Comparison of ENCODE assay signal across 8 cellular contexts in the genomic region with DNA sequence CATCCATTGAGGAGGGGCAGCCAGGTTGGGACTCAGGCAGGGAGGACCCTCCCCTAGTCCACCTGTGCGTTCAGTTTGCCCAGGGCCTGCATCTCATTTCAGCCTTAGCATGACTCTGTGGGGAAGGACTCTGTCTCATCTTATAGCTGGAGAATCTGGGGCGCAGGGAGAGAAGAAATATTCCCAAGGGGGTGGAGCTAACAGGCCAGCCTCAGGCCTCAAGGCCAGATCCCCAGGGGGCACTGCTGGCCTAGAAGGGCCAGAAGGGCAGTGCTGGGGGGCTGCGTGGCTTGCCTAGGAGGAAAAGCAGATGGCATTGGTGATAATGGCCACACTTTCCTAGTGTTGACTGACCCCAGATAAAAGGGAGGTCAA. TPM values are rescaled to one million over a fixed set of nuclear protein-coding genes. Genes with fewer than 3 reads are reported as not detected.
A peak's percentile ranks its signal among the peaks of the same experiment; 100 is the strongest.
DNase-seq lines count a peak whose midpoint lies in the region; ATAC-seq, FAIRE-seq and TF ChIP-seq lines count a peak whose summit lies in the region.

No MANE protein-coding gene starts in this region.

- H3K4me2 ChIP-seq in K562 (ENCODE audit: insufficient read depth, low read length): no peak overlapping the region; the same call in 1 of the 2 replicates

- H3K4me1 ChIP-seq in K562 (replicated peaks in 1 of 2; ENCODE audit: control insufficient read depth in 2 of 2, insufficient read depth in 2 of 2, low read length in 2 of 2) (peaks cover 0 to 7% of the 10 kb centered on the region in 2 experiments; a peak in 2 of 5 replicates), right lobe of liver (peaks cover 0 to 41% (median 17%) of the 10 kb centered on the region in 4 donors), suprapubic skin (peaks cover 100% of the 10 kb centered on the region)

- TF ChIP-seq POLR2A in K562 (conservative IDR thresholded peaks at IDR 0.05) (no peak), right lobe of liver (IDR thresholded peaks at IDR 0.05) (no peak), suprapubic skin (IDR thresholded peaks at IDR 0.05) (no peak)

- no peak for TF ChIP-seq RAD21 in K562 (CRISPR knock-in tag; conservative IDR thresholded peaks at IDR 0.05 in 1 of 2, IDR thresholded peaks at IDR 0.05 in 1 of 2)

- TF ChIP-seq EP300 in K562 (IDR thresholded peaks at IDR 0.05; ENCODE audit: low read length): no peak
- no peak for TF ChIP-seq EP300 in suprapubic skin (IDR thresholded peaks at IDR 0.05)

- H3K36me3 Mint-ChIP-seq in activated CD4-positive, alpha-beta T cell treated with anti-CD3 and anti-CD28 coated beads for 36 hours (ENCODE audit: low read depth): no peaks in the 10 kb centered on the region

- H3K36me3 ChIP-seq in K562 (ENCODE audit: control insufficient read depth, insufficient read depth, low read length) (no peaks in the 10 kb centered on the region), right lobe of liver (peaks cover 5 to 80% (median 52%) of the 10 kb centered on the region in 4 donors), suprapubic skin (peaks cover 82% of the 10 kb centered on the region)

- H3K9me3 ChIP-seq in K562 (replicated peaks; ENCODE audit: control insufficient read depth, insufficient read depth, low read depth, low read length) (no peaks in the 10 kb centered on the region), right lobe of liver (no peaks in the 10 kb centered on the region), suprapubic skin (no peaks in the 10 kb centered on the region)

- H3K4me3 Mint-ChIP-seq in activated CD4-positive, alpha-beta T cell treated with anti-CD3 and anti-CD28 coated beads for 36 hours: peak overlapping the region; percentile 38

- no peak for DNase-seq in activated CD4-positive, alpha-beta T cell treated with anti-CD3 and anti-CD28 coated beads for 36 hours
- DNase-seq in activated CD4-positive, alpha-beta T cell treated with anti-CD3 and anti-CD28 coated beads for 4 hours: no peak
- DNase-seq in K562 (ENCODE audit: extremely low read depth in 1 of 4, low spot score in 3 of 4) (peak in 3 of 4 experiments; percentile 14 to 22 (median 17)), right lobe of liver (peak in 1 of 3 donors; percentile 30), suprapubic skin (ENCODE audit: low spot score in 2 of 2) (peak; percentile 57 to 58), hypothalamus (lab: John Stamatoyannopoulos, UW) (no peak)

- no peak overlapping the region for H3K27ac Mint-ChIP-seq in activated CD4-positive, alpha-beta T cell treated with anti-CD3 and anti-CD28 coated beads for 36 hours

- CTCF ChIA-PET in activated CD4-positive, alpha-beta T cell treated with anti-CD3 and anti-CD28 coated beads for 36 hours (lab: Charles Lee): interaction anchor here (0.8 to 2.2 kb wide), 3 partner anchors 10 to 111 kb away, joined by 5 to 12 read pairs (median 11); no protein-coding TSS in a partner anchor
- CTCF ChIA-PET in K562 (lab: Yijun Ruan, JAX; ENCODE audit: low intra/inter-chr PET ratio): no interaction called here

- H3K27me3 ChIP-seq in K562 (ENCODE audit: control insufficient read depth in 2 of 2, insufficient read depth in 2 of 2, low read length in 2 of 2) (peaks cover 5 to 81% of the 10 kb centered on the region in 2 experiments; a peak in 3 of 5 replicates), right lobe of liver (no peaks in the 10 kb centered on the region), suprapubic skin (no peaks in the 10 kb centered on the region)

- in situ Hi-C loops in K562 (cut with MboI): no loop called here

- H3K4me3 ChIP-seq in K562 (no peak overlapping the region), right lobe of liver (no peak overlapping the region), suprapubic skin (peak overlapping the region; percentile 42)

- no peaks in the 10 kb centered on the region for H4K20me1 ChIP-seq in K562 (replicated peaks; ENCODE audit: control insufficient read depth, insufficient read depth, low read length)

- POLR2A ChIA-PET in activated CD4-positive, alpha-beta T cell treated with anti-CD3 and anti-CD28 coated beads for 36 hours (lab: Charles Lee): no interaction called here
- POLR2A ChIA-PET in K562 (lab: Yijun Ruan, JAX): interaction anchor here (0.7 to 0.8 kb wide), 2 partner anchors 18 to 119 kb away, joined by 3 read pairs; no protein-coding TSS in a partner anchor

- H3K4me1 Mint-ChIP-seq in activated CD4-positive, alpha-beta T cell treated with anti-CD3 and anti-CD28 coated beads for 36 hours: peaks cover 25% of the 10 kb centered on the region

- intact Hi-C loops in activated CD4-positive, alpha-beta T cell treated with anti-CD3 and anti-CD28 coated beads for 36 hours (cut with DNase I, micrococcal nuclease): no loop called here
- intact Hi-C loops in K562 (cut with micrococcal nuclease) (no loop called here), right lobe of liver (cut with DNase I) (loop anchor here in 1 of 2 donors (5.0 kb wide), 1 partner anchor 41 kb away; no protein-coding TSS in a partner anchor)

- no peak for FAIRE-seq in K562 (lab: Jason Lieb, UNC)

- H3K27ac ChIP-seq in K562 (ENCODE audit: extremely low read depth, low read depth, low read length): no peak overlapping the region
- peak overlapping the region; percentile 51 to 59 (median 53) for H3K27ac ChIP-seq in right lobe of liver
- H3K27ac ChIP-seq in suprapubic skin: peak overlapping the region; percentile 92

- no peak overlapping the region; a peak in 1 of 4 replicates for H3K9ac ChIP-seq in K562 (ENCODE audit: insufficient read depth in 1 of 2, low read depth in 2 of 2, low read length in 2 of 2)

- no peak overlapping the region for H2AFZ ChIP-seq in K562 (ENCODE audit: low read depth, low read length)

- ATAC-seq in activated CD4-positive, alpha-beta T cell treated with anti-CD3 and anti-CD28 coated beads for 36 hours: no peak
- ATAC-seq in K562 (no peak), right lobe of liver (no peak), GM18502 (IDR thresholded peaks at IDR 0.05; ENCODE audit: poor library complexity, unreplicated experiment) (no peak), GM21576 (IDR thresholded peaks at IDR 0.05; ENCODE audit: unreplicated experiment) (no peak)

- no peaks in the 10 kb centered on the region for H3K9me3 Mint-ChIP-seq in activated CD4-positive, alpha-beta T cell treated with anti-CD3 and anti-CD28 coated beads for 36 hours (ENCODE audit: low read depth)

- no peaks in the 10 kb centered on the region for H3K9me1 ChIP-seq in K562 (ENCODE audit: control insufficient read depth, insufficient read depth, low read length)

- H3K27me3 Mint-ChIP-seq in activated CD4-positive, alpha-beta T cell treated with anti-CD3 and anti-CD28 coated beads for 36 hours: no peaks in the 10 kb centered on the region

- WGBS in K562 (ENCODE audit: insufficient coverage, low coverage, missing lambda C conversion rate): 10% methylated on average over 2 of the region's 3 CpGs
- no CpG with 5 or more reads among the region's 3 CpGs for WGBS in right lobe of liver (ENCODE audit: insufficient coverage, low coverage, low lambda C conversion rate, missing lambda C conversion rate)
- 72% methylated on average over 3 of the region's 3 CpGs for WGBS in suprapubic skin

- no peaks in the 10 kb centered on the region for H3K79me2 ChIP-seq in K562 (ENCODE audit: control insufficient read depth, insufficient read depth, low read length)

- TF ChIP-seq CTCF in K562 (IDR thresholded peaks at IDR 0.05 in 2 of 3, conservative IDR thresholded peaks at IDR 0.05 in 1 of 3; ENCODE audit: insufficient read depth in 2 of 3, low read depth in 1 of 3, low read length in 3 of 3) (no peak), right lobe of liver (IDR thresholded peaks at IDR 0.05) (no peak), suprapubic skin (IDR thresholded peaks at IDR 0.05) (no peak)

- BruUV-seq in K562 (replicated peaks; lab: Mats Ljungman, UMichigan): no TSS peak

TF ChIP-seq in K562, 482 proteins besides CTCF, POLR2A, EP300 and RAD21:
- TF ChIP-seq PHF8 (IDR thresholded peaks at IDR 0.05; ENCODE audit: borderline replicate concordance, low read length): no peak
- peak; percentile 22; the same call in 1 of the 2 replicates for TF ChIP-seq CBFA2T3 (IDR thresholded peaks at IDR 0.05)

RNA-seq across cellular contexts. Expression of gene AMOTL2, which starts 10.9 kb away (rescaled TPM):
- under 1 TPM; 0.32 to 0.42 TPM for total RNA-seq in activated CD4-positive, alpha-beta T cell treated with anti-CD3 and anti-CD28 coated beads for 36 hours
- 0.07 TPM in 1 of 2 replicates, not detected in the other for total RNA-seq in K562 (2011; cell fraction: chromatin; rRNA removed; ENCODE audit: low replicate concordance)
- not detected in 2 replicates for total RNA-seq in K562 (2011; cell fraction: nucleolus; rRNA removed)
- not detected in 2 replicates for total RNA-seq in K562 (2011; cell fraction: nucleoplasm; rRNA removed)
- not detected in 2 replicates for total RNA-seq in K562 (2014; rRNA removed)
- total RNA-seq in K562 (2014; rRNA removed; fragmentation: Illumina TruSeq; extraction: Trizol): not detected in 2 replicates
- not detected in 2 replicates for total RNA-seq in K562 (2015; rRNA removed; fragmentation: Illumina TruSeq; extraction: Trizol)
- 0.31 and 0.54 TPM in 2 replicates for total RNA-seq in K562 (2021)
- polyA plus RNA-seq in K562 (2011; rRNA removed): not detected in 2 replicates
- 0.01 TPM in 2 replicates for polyA plus RNA-seq in K562 (2011; cell fraction: cytosol; rRNA removed)
- 0.04 TPM in 1 of 2 replicates, not detected in the other for polyA plus RNA-seq in K562 (2011; cell fraction: nucleus; rRNA removed)
- polyA plus RNA-seq in K562 (2012): not detected in 2 replicates
- not detected in 2 replicates for polyA plus RNA-seq in K562 (2014; fragmentation: Illumina TruSeq; extraction: Trizol)
- not detected for polyA plus RNA-seq in K562 (2014; fragmentation: Nextera tagmentation; extraction: Ambion mirVana)
- polyA plus RNA-seq in K562 (2014; rRNA removed): 0.12 TPM in 1 of 2 replicates, not detected in the other
- not detected in 2 replicates for polyA minus RNA-seq in K562 (2011; rRNA and poly(A)+ RNA removed)
- polyA minus RNA-seq in K562 (2011; cell fraction: cytosol; rRNA and poly(A)+ RNA removed): 0.46 TPM in 1 of 2 replicates, not detected in the other
- not detected in 2 replicates for polyA minus RNA-seq in K562 (2011; cell fraction: nucleus; rRNA and poly(A)+ RNA removed)
- 10 to 100 TPM; 18.0 to 33.3 (median 21.8) TPM for total RNA-seq in right lobe of liver
- 100 to 1,000 TPM in 2 of 4 donors, 10 to 100 TPM in 2; 80.4 to 118 (median 95.8) TPM for total RNA-seq in suprapubic skin

Comparison
In these comparisons a context has a peak if more than half of its experiments do, and no peak if none do; other contexts are left out.
1. DNase-seq: peak in K562 (3 of 4) and suprapubic skin (2 of 2); none in activated CD4-positive, alpha-beta T cell treated with anti-CD3 and anti-CD28 coated beads for 36 hours (single experiment), activated CD4-positive, alpha-beta T cell treated with anti-CD3 and anti-CD28 coated beads for 4 hours (0 of 2) and hypothalamus (0 of 51).
2. RNA of gene AMOTL2, which starts 10.9 kb away (total RNA-seq): 80.4 to 118 TPM in suprapubic skin and 18.0 to 33.3 TPM in right lobe of liver; 0.32 to 0.42 TPM in activated CD4-positive, alpha-beta T cell treated with anti-CD3 and anti-CD28 coated beads for 36 hours and 0.07 to 0.54 TPM in K562; every median in the first group is over 10 times any median in the second.